15 cellular contexts compared by ENCODE assay signal in the genomic region with DNA sequence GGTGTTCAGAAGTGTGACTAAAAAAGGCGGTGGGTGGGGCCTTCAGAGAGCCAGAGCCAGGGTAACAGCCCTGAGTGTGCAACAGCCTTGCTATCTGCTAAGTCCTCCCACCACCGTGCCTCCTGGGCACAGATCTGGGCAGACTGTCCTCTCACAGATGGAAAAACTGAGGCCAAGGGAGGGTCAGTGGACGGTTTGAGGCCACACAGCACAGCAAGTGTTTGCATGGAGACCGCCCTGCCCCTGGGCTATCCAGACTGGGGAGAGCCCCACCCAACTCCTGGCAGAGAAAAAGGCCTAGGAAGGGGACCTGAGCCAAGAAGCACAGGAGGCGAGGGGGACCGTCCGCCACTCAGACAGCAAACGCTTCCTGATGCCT. TPM values are rescaled to one million over a fixed set of nuclear protein-coding genes. Genes with fewer than 3 reads are reported as not detected.
DNase-seq lines count a peak whose midpoint lies in the region; ATAC-seq, FAIRE-seq and TF ChIP-seq lines count a peak whose summit lies in the region.
"Had no signal": no experiment of that assay in that cellular context is flagged by ENCODE, and none has a peak within 500 bp of the region (broad histone marks: within the 10 kb centered on the region; RNA-seq: fewer than 3 reads in every experiment).

No MANE protein-coding gene starts in this region.

- ATAC-seq in left lobe of liver: peak; percentile 1
- ATAC-seq in activated CD8-positive, alpha-beta memory T cell treated with anti-CD3 and anti-CD28 coated beads, Interleukin-2, amount 10 ng/mL, durations not matched to agents 7 days and 5 days: no peak
- ATAC-seq in GM21723 (IDR thresholded peaks at IDR 0.05; ENCODE audit: unreplicated experiment): no peak

- no peak for FAIRE-seq in bronchial epithelial cell (lab: Jason Lieb, UNC)
- FAIRE-seq: colon, GM12891 had no signal

- H3K4me3 ChIP-seq in bronchial epithelial cell (ENCODE audit: low read depth, low read length): no peak overlapping the region
- H3K4me3 ChIP-seq in stomach: no peak overlapping the region
- H3K4me3 ChIP-seq: MG63 had no signal

- no peak overlapping the region for H3K27ac Mint-ChIP-seq in activated CD8-positive, alpha-beta memory T cell treated with anti-CD3 and anti-CD28 coated beads, Interleukin-2, amount 10 ng/mL, durations not matched to agents 7 days and 5 days
- H3K27ac Mint-ChIP-seq: activated CD4-positive, alpha-beta T cell treated with anti-CD3 and anti-CD28 coated beads, Interleukin-2, amount 10 ng/mL, durations not matched to agents 7 days and 5 days; mesothelial cell of epicardium had no signal

- H3K4me3 Mint-ChIP-seq in activated CD8-positive, alpha-beta memory T cell treated with anti-CD3 and anti-CD28 coated beads, Interleukin-2, amount 10 ng/mL, durations not matched to agents 7 days and 5 days: no peak overlapping the region
- H3K4me3 Mint-ChIP-seq: activated CD4-positive, alpha-beta T cell treated with anti-CD3 and anti-CD28 coated beads, Interleukin-2, amount 10 ng/mL, durations not matched to agents 7 days and 5 days; mesothelial cell of epicardium had no signal

- H3K9me3 ChIP-seq in stomach: no peaks in the 10 kb centered on the region
- H3K9me3 ChIP-seq: MG63, thoracic aorta had no signal

- TF ChIP-seq EP300 in stomach (IDR thresholded peaks at IDR 0.05): no peak

- TF ChIP-seq POLR2A in stomach (IDR thresholded peaks at IDR 0.05): no peak

- CTCF ChIA-PET in activated CD8-positive, alpha-beta memory T cell treated with anti-CD3 and anti-CD28 coated beads, Interleukin-2, amount 10 ng/mL, durations not matched to agents 7 days and 5 days (lab: Charles Lee): no interaction called here

- DNase-seq in NCI-H2196 (lab: John Stamatoyannopoulos, UW; ENCODE audit: unreplicated experiment): peak; percentile 80
- peak; percentile 20 for DNase-seq in bronchial epithelial cell (ENCODE audit: low read depth)
- DNase-seq in left lobe of liver (ENCODE audit: low spot score): no peak
- DNase-seq in stomach: peak; percentile 58
- DNase-seq in activated CD8-positive, alpha-beta memory T cell treated with anti-CD3 and anti-CD28 coated beads, Interleukin-2, amount 10 ng/mL, durations not matched to agents 7 days and 5 days: no peak
- no peak for DNase-seq in iPS-NIHi7 (ENCODE audit: extremely low spot score)
- no peak for DNase-seq in ecto neural progenitor cell (ENCODE audit: low spot score)
- DNase-seq: activated CD4-positive, alpha-beta T cell treated with anti-CD3 and anti-CD28 coated beads, Interleukin-2, amount 10 ng/mL, durations not matched to agents 7 days and 5 days; activated T-cell treated with anti-CD3 and anti-CD28 coated beads, Interleukin-2, amount 50 U/mL, for 48 hours had no signal

- H3K4me1 ChIP-seq in stomach: peaks cover 31 to 65% (median 56%) of the 10 kb centered on the region in 4 donors

- H3K27me3 ChIP-seq in bronchial epithelial cell (ENCODE audit: control insufficient read depth, insufficient read depth, low read length) (no peaks in the 10 kb centered on the region), stomach (no peaks in the 10 kb centered on the region)
- H3K27me3 ChIP-seq: MG63 had no signal

- intact Hi-C loops in stomach (cut with DNase I; ENCODE audit: low total_unique reads): no loop called here

- peaks cover 24% of the 10 kb centered on the region for H3K4me1 Mint-ChIP-seq in activated CD8-positive, alpha-beta memory T cell treated with anti-CD3 and anti-CD28 coated beads, Interleukin-2, amount 10 ng/mL, durations not matched to agents 7 days and 5 days

- H3K9me3 Mint-ChIP-seq in activated CD8-positive, alpha-beta memory T cell treated with anti-CD3 and anti-CD28 coated beads, Interleukin-2, amount 10 ng/mL, durations not matched to agents 7 days and 5 days (ENCODE audit: low read depth): no peaks in the 10 kb centered on the region
- H3K9me3 Mint-ChIP-seq: activated CD4-positive, alpha-beta T cell treated with anti-CD3 and anti-CD28 coated beads, Interleukin-2, amount 10 ng/mL, durations not matched to agents 7 days and 5 days; mesothelial cell of epicardium had no signal

- H3K36me3 Mint-ChIP-seq in activated CD8-positive, alpha-beta memory T cell treated with anti-CD3 and anti-CD28 coated beads, Interleukin-2, amount 10 ng/mL, durations not matched to agents 7 days and 5 days: no peaks in the 10 kb centered on the region
- H3K36me3 Mint-ChIP-seq: mesothelial cell of epicardium had no signal

- H3K27me3 Mint-ChIP-seq in activated CD8-positive, alpha-beta memory T cell treated with anti-CD3 and anti-CD28 coated beads, Interleukin-2, amount 10 ng/mL, durations not matched to agents 7 days and 5 days: no peaks in the 10 kb centered on the region

- H3K36me3 ChIP-seq in bronchial epithelial cell (ENCODE audit: control insufficient read depth, insufficient read depth, low read length): no peaks in the 10 kb centered on the region
- no peaks in the 10 kb centered on the region for H3K36me3 ChIP-seq in stomach
- H3K36me3 ChIP-seq: MG63, thoracic aorta had no signal

- TF ChIP-seq CTCF in bronchial epithelial cell (IDR thresholded peaks at IDR 0.05; ENCODE audit: insufficient read depth, low read length, severe bottlenecking) (no peak), stomach (IDR thresholded peaks at IDR 0.05) (no peak)

- WGBS in stomach, 5 donors: 33 to 61% (median 35%) methylated on average over 6 to 8 of the region's 8 CpGs

- H3K27ac ChIP-seq in stomach: peak overlapping the region; percentile 71 to 86 (median 79)

RNA-seq across cellular contexts. Expression of gene BLOC1S4, which starts 31.7 kb away (rescaled TPM):
- 14.2 and 14.5 TPM in 2 replicates for total RNA-seq in bronchial epithelial cell
- 6.5 TPM for total RNA-seq in left lobe of liver
- total RNA-seq in stomach: 10 to 100 TPM in 4 of 5 donors, 1 to 10 TPM in 1; 9.5 to 64.3 (median 31.5) TPM
- polyA plus RNA-seq in stomach: 10 to 100 TPM in 1 of 3 donors, 1 to 10 TPM in 2; 8.4 to 13.1 (median 8.9) TPM
- total RNA-seq in activated CD8-positive, alpha-beta memory T cell treated with anti-CD3 and anti-CD28 coated beads, Interleukin-2, amount 10 ng/mL, durations not matched to agents 7 days and 5 days: 10 to 100 TPM; 21.8 to 22.3 TPM

RNA-seq across cellular contexts. Expression of gene KIAA0232, which starts 34.8 kb away (rescaled TPM):
- total RNA-seq in bronchial epithelial cell: 20.5 and 28.0 TPM in 2 replicates
- total RNA-seq in left lobe of liver: 16.6 TPM
- 10 to 100 TPM in 4 of 5 donors, 1 to 10 TPM in 1; 8.1 to 48.1 (median 23.2) TPM for total RNA-seq in stomach
- 1 to 10 TPM; 5.1 to 7.5 (median 5.4) TPM for polyA plus RNA-seq in stomach
- total RNA-seq in activated CD8-positive, alpha-beta memory T cell treated with anti-CD3 and anti-CD28 coated beads, Interleukin-2, amount 10 ng/mL, durations not matched to agents 7 days and 5 days: 10 to 100 TPM; 17.5 to 19.8 TPM

RNA-seq across cellular contexts. Expression of gene MRFAP1L1, which starts 38.0 kb away (rescaled TPM):
- total RNA-seq in bronchial epithelial cell (57.9 and 79.2 TPM in 2 replicates), left lobe of liver (26.7 TPM), stomach (10 to 100 TPM in 4 of 5 donors, 1 to 10 TPM in 1; 2.3 to 60.7 (median 51.7) TPM)
- polyA plus RNA-seq in stomach: 10 to 100 TPM; 54.6 to 61.9 (median 57.3) TPM
- 10 to 100 TPM; 60.7 to 61.9 TPM for total RNA-seq in activated CD8-positive, alpha-beta memory T cell treated with anti-CD3 and anti-CD28 coated beads, Interleukin-2, amount 10 ng/mL, durations not matched to agents 7 days and 5 days

RNA-seq across cellular contexts. Expression of gene S100P, which starts 54.0 kb away (rescaled TPM):
- total RNA-seq in bronchial epithelial cell (641 and 928 TPM in 2 replicates), left lobe of liver (2.3 TPM), stomach (100 to 1,000 TPM in 2 of 5 donors, 10 to 100 TPM in 1, 1 to 10 TPM in 1, not detected in 1; 3.1 to 237 (median 93.3) TPM)
- polyA plus RNA-seq in stomach: 1,000 to 10,000 TPM in 1 of 3 donors, 100 to 1,000 TPM in 2; 142 to 2,173 (median 337) TPM
- 1 to 10 TPM; 1.3 to 5.6 TPM for total RNA-seq in activated CD8-positive, alpha-beta memory T cell treated with anti-CD3 and anti-CD28 coated beads, Interleukin-2, amount 10 ng/mL, durations not matched to agents 7 days and 5 days

Comparison
In these comparisons a context has a peak if more than half of its experiments do, and no peak if none do; other contexts are left out.
1. DNase-seq: peak in NCI-H2196 (single experiment), bronchial epithelial cell (single experiment) and stomach (single experiment); none in left lobe of liver (single experiment), activated CD8-positive, alpha-beta memory T cell treated with anti-CD3 and anti-CD28 coated beads, Interleukin-2, amount 10 ng/mL, durations not matched to agents 7 days and 5 days (single experiment), iPS-NIHi7 (single experiment) and ecto neural progenitor cell (single experiment).